ENCODE assay signal across 8 cellular contexts in the genomic region with DNA sequence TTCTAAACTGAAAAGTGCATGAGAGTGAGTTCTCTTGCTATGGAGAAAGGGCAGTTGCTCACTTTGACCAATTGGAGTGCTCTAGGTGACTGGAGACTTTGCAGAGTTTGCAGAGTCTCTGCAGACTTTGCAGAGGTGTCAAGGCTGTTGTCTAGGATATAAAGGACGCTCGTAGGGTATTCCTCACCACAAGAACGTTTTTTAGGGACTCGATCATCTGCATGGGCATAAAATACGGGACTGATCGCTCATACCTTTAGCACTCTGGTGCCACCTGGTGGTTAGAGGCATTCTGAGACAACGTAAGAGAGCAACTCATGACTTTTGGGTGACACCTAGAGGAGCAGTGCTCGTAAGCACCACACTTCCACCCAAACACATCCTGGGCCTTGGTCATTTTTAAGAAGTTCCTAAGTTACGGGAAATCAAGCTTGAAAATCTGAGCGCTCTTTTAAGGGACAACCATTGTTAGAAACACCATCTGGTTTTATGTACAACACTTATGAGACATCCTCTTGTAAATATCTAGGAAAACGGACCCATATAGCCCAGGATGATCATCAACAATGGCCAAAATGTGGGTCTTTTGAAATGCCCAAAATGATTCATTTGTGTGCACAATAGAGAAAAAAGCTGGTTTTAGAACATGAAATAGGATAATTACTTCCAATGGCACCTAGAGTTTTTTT. TPM values are rescaled to one million over a fixed set of nuclear protein-coding genes. Genes with fewer than 3 reads are reported as not detected.
DNase-seq lines count a peak whose midpoint lies in the region; ATAC-seq and TF ChIP-seq lines count a peak whose summit lies in the region.

No MANE protein-coding gene starts in this region.

- H3K9me3 Mint-ChIP-seq in activated T-cell treated with anti-CD3 and anti-CD28 coated beads, Interleukin-2, amount 50 U/mL, for 72 hours: no peaks in the 10 kb centered on the region

- no peak overlapping the region for H2BK15ac ChIP-seq in neuronal stem cell (ENCODE audit: low read length)

- H3K79me1 ChIP-seq in neuronal stem cell (ENCODE audit: low read depth, low read length): no peaks in the 10 kb centered on the region

- H2AK5ac ChIP-seq in neuronal stem cell (ENCODE audit: low read depth, low read length): no peak overlapping the region

- peak overlapping the region; percentile 73 for H2AFZ ChIP-seq in neuronal stem cell (ENCODE audit: low read length)

- no peak overlapping the region for H3K4ac ChIP-seq in neuronal stem cell (ENCODE audit: low read length)

- peak overlapping the region; percentile 14 to 22 for H3K4me3 Mint-ChIP-seq in activated T-cell treated with anti-CD3 and anti-CD28 coated beads, Interleukin-2, amount 50 U/mL, for 72 hours

- TF ChIP-seq CTCF in fibroblast of pulmonary artery (IDR thresholded peaks at IDR 0.05; ENCODE audit: low read length, missing control alignments) (no peak), stomach (IDR thresholded peaks at IDR 0.05) (peak in 6 of 7 experiments; percentile 57 to 99 (median 94))

- TF ChIP-seq EP300 in stomach (IDR thresholded peaks at IDR 0.05): no peak

- no peak overlapping the region for H3K18ac ChIP-seq in neuronal stem cell (ENCODE audit: low read length)

- H3K27me3 ChIP-seq in neuronal stem cell (ENCODE audit: control insufficient read depth in 3 of 3, insufficient read depth in 3 of 3, low read depth in 1 of 3, low read length in 3 of 3) (no peaks in the 10 kb centered on the region), stomach (no peaks in the 10 kb centered on the region)

- peaks cover 0 to under 1% of the 10 kb centered on the region in 2 donors for H3K36me3 Mint-ChIP-seq in activated T-cell treated with anti-CD3 and anti-CD28 coated beads, Interleukin-2, amount 50 U/mL, for 72 hours (ENCODE audit: insufficient read depth in 2 of 2)

- no peak for TF ChIP-seq POLR2A in stomach (IDR thresholded peaks at IDR 0.05)

- ATAC-seq in GM21526 (IDR thresholded peaks at IDR 0.05; ENCODE audit: low FRiP score, unreplicated experiment): peak; percentile 80
- ATAC-seq in activated T-cell treated with anti-CD3 and anti-CD28 coated beads, Interleukin-2, amount 50 U/mL, for 72 hours (replicated peaks in 1 of 2): peak; percentile 99

- intact Hi-C loops in stomach (cut with DNase I; ENCODE audit: low total_unique reads): loop anchor here (2.0 kb wide), 1 partner anchor 140 kb away; no protein-coding TSS in a partner anchor

- peaks cover 8% of the 10 kb centered on the region for H3K4me1 Mint-ChIP-seq in activated T-cell treated with anti-CD3 and anti-CD28 coated beads, Interleukin-2, amount 50 U/mL, for 72 hours (ENCODE audit: low read depth)

- H3K4me1 ChIP-seq in neuronal stem cell (ENCODE audit: control insufficient read depth in 2 of 2, insufficient read depth in 1 of 2, low read depth in 1 of 2, low read length in 2 of 2) (no peaks in the 10 kb centered on the region), stomach (peaks cover 0 to 7% (median 3%) of the 10 kb centered on the region in 4 donors)

- no peak overlapping the region for H2BK5ac ChIP-seq in neuronal stem cell (ENCODE audit: low read length)

- H3K9ac ChIP-seq in neuronal stem cell (ENCODE audit: low read depth, low read length, poor library complexity): no peak overlapping the region

- no peak overlapping the region for H2BK120ac ChIP-seq in neuronal stem cell (ENCODE audit: low read depth, low read length)

- H3K27me3 Mint-ChIP-seq in activated T-cell treated with anti-CD3 and anti-CD28 coated beads, Interleukin-2, amount 50 U/mL, for 72 hours (ENCODE audit: low read depth): peaks cover 55% of the 10 kb centered on the region

- WGBS in neuronal stem cell (ENCODE audit: extremely low coverage in 2 of 2, insufficient read length in 2 of 2, insufficient replicate concordance in 1 of 2), 2 donors: no CpG with 5 or more reads among the region's 11 CpGs
- WGBS in stomach, 5 donors: 7 to 11% (median 10%) methylated on average over 10 to 11 of the region's 11 CpGs

- H4K8ac ChIP-seq in neuronal stem cell (ENCODE audit: low read depth, low read length): no peak overlapping the region

- DNase-seq in CD1c-positive myeloid dendritic cell (ENCODE audit: extremely low spot score) (peak; percentile 94), M059J (ENCODE audit: low read depth) (peak; percentile 93), RPMI8226 (peak; percentile 95), fibroblast of pulmonary artery (ENCODE audit: low read depth) (peak; percentile 96), neuronal stem cell (ENCODE audit: low spot score) (peak; percentile 89), stomach (peak; percentile 96)
- DNase-seq in activated T-cell treated with anti-CD3 and anti-CD28 coated beads, Interleukin-2, amount 50 U/mL, for 72 hours: peak; percentile 88 to 89

- H3K9me3 ChIP-seq in neuronal stem cell (replicated peaks in 1 of 2; ENCODE audit: control insufficient read depth in 2 of 2, insufficient read depth in 1 of 2, low read depth in 1 of 2, low read length in 2 of 2) (no peaks in the 10 kb centered on the region), stomach (no peaks in the 10 kb centered on the region)

- H2BK12ac ChIP-seq in neuronal stem cell (ENCODE audit: low read length): no peak overlapping the region

- H3K4me3 ChIP-seq in fibroblast of pulmonary artery (replicated peaks; ENCODE audit: low read depth, low read length) (no peak overlapping the region), neuronal stem cell (ENCODE audit: low read length in 2 of 2) (no peak overlapping the region), stomach (peak overlapping the region in 2 of 4 donors; percentile 11 to 14)

- no peak overlapping the region for H3K27ac Mint-ChIP-seq in activated T-cell treated with anti-CD3 and anti-CD28 coated beads, Interleukin-2, amount 50 U/mL, for 72 hours

- no peaks in the 10 kb centered on the region for H3K36me3 ChIP-seq in neuronal stem cell (replicated peaks in 1 of 2; ENCODE audit: control insufficient read depth in 2 of 2, insufficient read depth in 2 of 2, low read length in 2 of 2)
- H3K36me3 ChIP-seq in stomach: no peaks in the 10 kb centered on the region

- H3K4me2 ChIP-seq in neuronal stem cell (ENCODE audit: insufficient read depth, low read length, poor library complexity, severe bottlenecking): no peak overlapping the region

- H3K23ac ChIP-seq in neuronal stem cell (ENCODE audit: low read depth, low read length, poor library complexity): no peak overlapping the region

- H3K27ac ChIP-seq in neuronal stem cell (replicated peaks; ENCODE audit: low read length): no peak overlapping the region
- H3K27ac ChIP-seq in stomach: no peak overlapping the region

- H3K14ac ChIP-seq in neuronal stem cell (ENCODE audit: low read length): no peak overlapping the region

- H4K91ac ChIP-seq in neuronal stem cell (ENCODE audit: low read depth, low read length, poor library complexity): no peak overlapping the region

RNA-seq across cellular contexts. Expression of gene XCR1, which starts 51.6 kb away (rescaled TPM):
- total RNA-seq in M059J (2014; rRNA removed; shearing (Covaris generic)): not detected in 2 replicates
- not detected for total RNA-seq in activated T-cell treated with anti-CD3 and anti-CD28 coated beads, Interleukin-2, amount 50 U/mL, for 72 hours
- not detected for polyA plus RNA-seq in neuronal stem cell (2013, experiment 1 of 2)
- polyA plus RNA-seq in neuronal stem cell (2013, experiment 2 of 2): not detected
- under 1 TPM in 3 of 5 donors, not detected in 2; under 0.01 to 0.37 (median 0.14) TPM for total RNA-seq in stomach
- under 1 TPM in 1 of 3 donors, not detected in 2; 0.03 TPM for polyA plus RNA-seq in stomach
